ENCODE assay signal across 9 cellular contexts in the genomic region with DNA sequence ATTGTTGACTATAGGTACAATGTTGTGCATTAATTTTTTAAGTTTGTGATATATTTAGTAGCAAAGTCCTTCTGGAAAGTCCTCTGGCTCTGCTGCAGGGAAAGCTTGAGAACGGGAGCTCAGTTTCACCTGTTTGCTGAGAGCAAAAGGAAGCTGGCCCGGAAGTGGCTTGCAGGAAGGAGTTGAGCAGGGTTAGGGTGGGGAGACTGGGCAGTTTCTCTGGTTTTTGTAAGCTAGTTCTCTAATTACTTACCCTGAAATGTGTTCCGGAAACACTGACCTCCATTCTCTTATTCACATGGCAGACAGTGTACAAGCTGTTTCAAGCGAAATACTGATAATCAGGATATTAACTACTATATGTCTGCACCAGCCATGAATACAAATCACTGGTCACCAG. TPM values are rescaled to one million over a fixed set of nuclear protein-coding genes. Genes with fewer than 3 reads are reported as not detected.
DNase-seq lines count a peak whose midpoint lies in the region; ATAC-seq and TF ChIP-seq lines count a peak whose summit lies in the region.
"Had no signal": no experiment of that assay in that cellular context is flagged by ENCODE, and none has a peak within 500 bp of the region (broad histone marks: within the 10 kb centered on the region; RNA-seq: fewer than 3 reads in every experiment).

No MANE protein-coding gene starts in this region.

- H4K20me1 ChIP-seq in SU-DHL-6 (ENCODE audit: low read depth, low read length): no peaks in the 10 kb centered on the region
- H4K20me1 ChIP-seq in PC-3 (ENCODE audit: low read length): no peaks in the 10 kb centered on the region

- H3K9me3 Mint-ChIP-seq in Calu3 (ENCODE audit: low read depth, unreplicated experiment): no peaks in the 10 kb centered on the region

- ATAC-seq in GM18868 (IDR thresholded peaks at IDR 0.05; ENCODE audit: unreplicated experiment) (peak; percentile 82), HG02763 (IDR thresholded peaks at IDR 0.05; ENCODE audit: unreplicated experiment) (peak; percentile 71), PC-3 (no peak)
- ATAC-seq: K562 had no signal

- POLR2A ChIA-PET in PC-3 (lab: Charles Lee; ENCODE audit: unreplicated experiment): no interaction called here

- H3K4me1 ChIP-seq in PC-3 (ENCODE audit: insufficient read depth, low read length): no peaks in the 10 kb centered on the region

- H3K9me2 ChIP-seq in SU-DHL-6 (replicated peaks; ENCODE audit: insufficient read depth, low read length) (no peaks in the 10 kb centered on the region), PC-3 (replicated peaks; ENCODE audit: low read length) (no peaks in the 10 kb centered on the region)

- H3K27me3 ChIP-seq in SU-DHL-6 (ENCODE audit: low read length): no peaks in the 10 kb centered on the region
- no peaks in the 10 kb centered on the region for H3K27me3 ChIP-seq in PC-3 (ENCODE audit: low read length)

- H2AFZ ChIP-seq in SU-DHL-6 (ENCODE audit: low read depth, low read length, severe bottlenecking) (peak overlapping the region; percentile 30), PC-3 (ENCODE audit: low read length) (no peak overlapping the region)

- no peaks in the 10 kb centered on the region for H3K27me3 Mint-ChIP-seq in Calu3 (ENCODE audit: unreplicated experiment)

- no peaks in the 10 kb centered on the region for H3K79me2 ChIP-seq in SU-DHL-6 (ENCODE audit: insufficient read depth, low read length)
- no peaks in the 10 kb centered on the region for H3K79me2 ChIP-seq in PC-3 (ENCODE audit: low read length)

- H3K27ac Mint-ChIP-seq in Calu3 (ENCODE audit: unreplicated experiment): no peak overlapping the region

- CTCF ChIA-PET in PC-3 (lab: Charles Lee) (no interaction called here), Calu3 (lab: Charles Lee) (no interaction called here)

- no peak overlapping the region for H3K4me3 Mint-ChIP-seq in Calu3 (ENCODE audit: low read depth, unreplicated experiment)

- intact Hi-C loops in PC-3 (cut with micrococcal nuclease): no loop called here
- intact Hi-C loops in Calu3 (cut with micrococcal nuclease; ENCODE audit: unreplicated experiment): no loop called here

- no peak for TF ChIP-seq CTCF in SU-DHL-6 (IDR thresholded peaks at IDR 0.05; ENCODE audit: insufficient read depth, low read length, poor library complexity, severe bottlenecking)
- TF ChIP-seq CTCF in PC-3 (conservative IDR thresholded peaks at IDR 0.05; ENCODE audit: low read depth, low read length): no peak
- no peak for TF ChIP-seq CTCF in Calu3 (IDR thresholded peaks at IDR 0.05; ENCODE audit: unreplicated experiment)

- H3K36me3 Mint-ChIP-seq in Calu3 (ENCODE audit: insufficient read depth, unreplicated experiment): peaks cover 23% of the 10 kb centered on the region

- H3K9me3 ChIP-seq in SU-DHL-6 (ENCODE audit: insufficient read depth, low read length) (no peaks in the 10 kb centered on the region), PC-3 (ENCODE audit: low read length) (no peaks in the 10 kb centered on the region)

- H3K4me3 ChIP-seq in SU-DHL-6 (ENCODE audit: insufficient read depth, low read length, poor library complexity, severe bottlenecking): no peak overlapping the region
- no peak overlapping the region for H3K4me3 ChIP-seq in PC-3 (ENCODE audit: low read length)
- H3K4me3 ChIP-seq: K562 had no signal

- H3F3A ChIP-seq in SU-DHL-6 (ENCODE audit: insufficient read depth) (no peaks in the 10 kb centered on the region), PC-3 (ENCODE audit: low read length, unreplicated experiment) (no peaks in the 10 kb centered on the region)

- H3K9ac ChIP-seq in SU-DHL-6 (ENCODE audit: low read length) (no peak overlapping the region), PC-3 (ENCODE audit: low read length) (no peak overlapping the region)

- H3K27ac ChIP-seq in SU-DHL-6 (ENCODE audit: low read depth, low read length) (no peak overlapping the region), PC-3 (ENCODE audit: low read length) (no peak overlapping the region)

- no TSS peak for BruUV-seq in PC-3 (replicated peaks; lab: Mats Ljungman, UMichigan)
- no TSS peak for BruUV-seq in Calu3 (replicated peaks; lab: Mats Ljungman, UMichigan)

- H3K36me3 ChIP-seq in SU-DHL-6 (ENCODE audit: low read length) (no peaks in the 10 kb centered on the region), PC-3 (ENCODE audit: low read depth, low read length) (no peaks in the 10 kb centered on the region; the same call in 1 of the 2 replicates)

- peak overlapping the region; percentile 16 for H3K4me2 ChIP-seq in SU-DHL-6 (ENCODE audit: low read depth, low read length, poor library complexity, severe bottlenecking)
- no peak overlapping the region for H3K4me2 ChIP-seq in PC-3 (ENCODE audit: low read length)

- H3K4me1 Mint-ChIP-seq in Calu3 (ENCODE audit: low read depth, unreplicated experiment): no peaks in the 10 kb centered on the region

- peak; percentile 19 for DNase-seq in islet precursor cell
- no peak for DNase-seq in PC-3
- DNase-seq in NCI-H1417 (lab: John Stamatoyannopoulos, UW): no peak
- no peak for DNase-seq in Calu3
- no peak for DNase-seq in H4 (ENCODE audit: low spot score)

RNA-seq across cellular contexts. Expression of a gene that starts 22.3 kb away (rescaled TPM):
- total RNA-seq in PC-3 (2014; rRNA removed): 4.9 and 6.5 TPM in 2 replicates
- total RNA-seq in Calu3 (2022): 13.2 and 20.6 TPM in 2 replicates
- 0.94 and 3.3 TPM in 2 replicates for total RNA-seq in H4 (2014; rRNA removed; shearing (Covaris generic))
